Comparison of ENCODE assay signal across 28 cellular contexts in the genomic region with DNA sequence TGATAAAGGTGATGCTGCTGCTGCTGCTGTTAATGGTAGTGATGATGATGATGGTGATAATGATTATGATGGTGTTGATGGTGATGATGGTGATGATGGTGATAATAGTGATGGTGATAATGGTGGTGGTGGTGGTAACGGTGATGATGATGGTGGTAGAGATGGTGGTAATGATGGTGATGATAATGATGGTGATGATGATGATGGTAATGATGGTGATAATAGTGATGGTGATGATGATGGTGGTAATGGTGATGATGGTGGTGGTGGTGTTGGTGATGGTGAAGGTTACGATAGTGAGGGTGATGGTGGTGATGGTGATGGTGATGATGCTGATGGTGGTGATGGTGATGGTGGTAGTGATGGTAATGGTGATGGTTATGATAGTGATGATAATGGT.
"Had no signal": no experiment of that assay in that cellular context is flagged by ENCODE, and none has a peak within 500 bp of the region (broad histone marks: within the 10 kb centered on the region; RNA-seq: fewer than 3 reads in every experiment).

No MANE protein-coding gene starts in this region.

- H3K9me3 ChIP-seq: left lung, lower lobe of right lung, neutrophil, ovary, testis, thyroid gland, transverse colon, upper lobe of left lung had no signal

- H3K36me3 Mint-ChIP-seq: immature natural killer cell; natural killer cell; neural progenitor cell; stimulated activated naive B cell treated with anti-CD40 and anti-IgM and Interleukin-4, amounts not matched to agents 10 μg/mL and 1 μg/mL and 100 μg/mL, for 72 hours had no signal

- H3K4me3 ChIP-seq: left lung, lower lobe of right lung, neural progenitor cell, ovary, right atrium auricular region, skin epidermis, stomach, testis, thyroid gland, transverse colon, upper lobe of left lung had no signal

- FAIRE-seq: islet of Langerhans, kidney had no signal

- H3K27ac Mint-ChIP-seq: immature natural killer cell; natural killer cell; nephron progenitor cell; neural progenitor cell; progenitor cell of endocrine pancreas; stimulated activated naive B cell treated with anti-CD40 and anti-IgM and Interleukin-4, amounts not matched to agents 10 μg/mL and 1 μg/mL and 100 μg/mL, for 72 hours had no signal

- DNase-seq: hypothalamus; immature natural killer cell; kidney; left colon; left lung; lower lobe of right lung; mesenchymal stem cell; natural killer cell; nephron progenitor cell; ovary; stimulated activated CD4-positive, alpha-beta T cell treated with anti-CD3 and anti-CD28 coated beads, Interleukin-12 subunit alpha, Interleukin-12 subunit beta, amount 100 ng/mL, for 4 hours; stimulated activated CD4-positive, alpha-beta T cell treated with anti-CD3 and anti-CD28 coated beads, Interleukin-15, amount 100 ng/mL, for 24 hours; stimulated activated CD4-positive, alpha-beta T cell treated with anti-CD3 and anti-CD28 coated beads, Interleukin-2, amount 100 ng/mL, for 24 hours; stimulated activated CD4-positive, alpha-beta T cell treated with anti-CD3 and anti-CD28 coated beads, Interleukin-4, amount 100 ng/mL, for 1 hour; stimulated activated naive B cell treated with anti-CD40 and anti-IgM and Interleukin-4, amounts not matched to agents 10 μg/mL and 1 μg/mL and 100 μg/mL, for 72 hours; stimulated activated naive CD8-positive, alpha-beta T cell treated with anti-CD3 and anti-CD28 coated beads, Interleukin-15, Interleukin-2, amounts not matched to agents 100 U/mL and 50 U/mL, for 24 hours; stomach; testis; thyroid gland; transverse colon; upper lobe of left lung had no signal

- H3K4me3 Mint-ChIP-seq: immature natural killer cell; natural killer cell; nephron progenitor cell; neural progenitor cell; stimulated activated naive B cell treated with anti-CD40 and anti-IgM and Interleukin-4, amounts not matched to agents 10 μg/mL and 1 μg/mL and 100 μg/mL, for 72 hours had no signal

- H3K4me1 Mint-ChIP-seq: immature natural killer cell; natural killer cell; stimulated activated naive B cell treated with anti-CD40 and anti-IgM and Interleukin-4, amounts not matched to agents 10 μg/mL and 1 μg/mL and 100 μg/mL, for 72 hours had no signal

- H3K9ac ChIP-seq: neural progenitor cell had no signal

- H2AFZ ChIP-seq: neural progenitor cell had no signal

- H3K27ac ChIP-seq: left lung, lower lobe of right lung, neural progenitor cell, neutrophil, ovary, right atrium auricular region, skin epidermis, stomach, testis, thyroid gland, transverse colon, upper lobe of left lung had no signal

- H3K9me3 Mint-ChIP-seq: natural killer cell had no signal

- H3K36me3 ChIP-seq: left lung, lower lobe of right lung, neural progenitor cell, neutrophil, ovary, right atrium auricular region, stomach, thyroid gland, transverse colon, upper lobe of left lung had no signal

- H3K4me2 ChIP-seq: neural progenitor cell had no signal

- H3K4me1 ChIP-seq: left lung, lower lobe of right lung, right atrium auricular region, stomach, testis, thyroid gland, transverse colon had no signal

- ATAC-seq: left colon; left lung; lower lobe of right lung; sciatic nerve; stimulated activated naive B cell treated with anti-CD40 and anti-IgM and Interleukin-4, amounts not matched to agents 10 μg/mL and 1 μg/mL and 100 μg/mL, for 72 hours; stimulated activated naive CD8-positive, alpha-beta T cell treated with anti-CD3 and anti-CD28 coated beads, Interleukin-15, Interleukin-2, amounts not matched to agents 100 U/mL and 50 U/mL, for 24 hours had no signal

- H3K27me3 ChIP-seq: neural progenitor cell, neutrophil, ovary, right atrium auricular region, testis, thyroid gland, transverse colon, upper lobe of left lung had no signal
